18 cellular contexts compared by ENCODE assay signal in the genomic region with DNA sequence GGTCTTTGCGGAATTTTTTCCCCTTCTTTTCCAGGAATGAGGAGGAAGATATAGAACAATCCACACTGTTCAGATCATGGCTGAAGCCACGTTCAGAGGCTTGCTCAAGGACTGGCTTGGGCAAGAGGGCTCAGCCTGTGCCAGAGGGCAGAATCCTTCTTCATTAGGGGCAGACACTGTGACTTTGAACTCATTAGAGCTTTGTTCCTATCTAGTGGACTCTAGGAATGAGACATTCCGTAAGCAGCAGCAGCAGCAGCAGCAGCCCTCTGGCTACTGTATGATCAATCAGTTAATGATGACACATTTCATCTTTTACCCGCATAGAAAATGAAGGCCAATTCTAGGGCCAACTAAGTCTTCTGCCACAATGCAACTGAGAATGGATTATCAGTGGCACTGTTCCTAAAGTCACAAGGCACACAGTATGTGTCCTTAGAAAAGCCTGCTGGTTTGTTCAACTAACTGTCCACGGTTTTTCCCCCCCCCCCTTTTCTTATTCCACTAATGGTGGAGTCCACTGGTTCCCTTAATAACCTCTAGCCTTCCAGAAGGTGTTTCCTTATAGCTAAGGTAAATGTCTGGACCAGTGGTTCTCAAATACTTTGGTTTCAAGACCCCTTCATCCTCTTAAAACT. TPM values are rescaled to one million over a fixed set of nuclear protein-coding genes. Genes with fewer than 3 reads are reported as not detected.
DNase-seq lines count a peak whose midpoint lies in the region; ATAC-seq lines count a peak whose summit lies in the region.
"Had no signal": no experiment of that assay in that cellular context is flagged by ENCODE, and none has a peak within 500 bp of the region (broad histone marks: within the 10 kb centered on the region; RNA-seq: fewer than 3 reads in every experiment).

No MANE protein-coding gene starts in this region.

- WGBS in mesenchymal stem cell, result 96% methylated on average over 5 of the region's 5 CpGs

- no peak overlapping the region for H3K18ac ChIP-seq in mesenchymal stem cell (ENCODE audit: low read depth in 1 of 2, low read length in 2 of 2)

- H3K4me3 Mint-ChIP-seq in activated naive CD4-positive, alpha-beta T cell treated with anti-CD3 and anti-CD28 coated beads, Interleukin-2, amount 50 U/mL, for 24 hours, result peak overlapping the region; percentile 96
- H3K4me3 Mint-ChIP-seq in activated naive CD4-positive, alpha-beta T cell treated with anti-CD3 and anti-CD28 coated beads for 36 hours, result no peak overlapping the region
- peak overlapping the region; percentile 96 for H3K4me3 Mint-ChIP-seq in activated T-helper 1 cell treated with anti-CD3 and anti-CD28 coated beads, Interleukin-12 subunit alpha, Interleukin-12 subunit beta, Interleukin-2, Interleukin-4 antibody, amounts not matched to agents 30 ng/mL and 10 ng/mL and 1 ng/mL, durations not matched to agents 14 hours and 24 hours and 36 hours
- peak overlapping the region; percentile 94 to 95 for H3K4me3 Mint-ChIP-seq in stimulated activated naive B cell treated with anti-CD40 and anti-IgM and Interleukin-4, amounts not matched to agents 10 μg/mL and 1 μg/mL and 100 μg/mL, for 72 hours

- no peak overlapping the region for H2BK15ac ChIP-seq in mesenchymal stem cell (ENCODE audit: low read depth, poor library complexity, severe bottlenecking)

- no peaks in the 10 kb centered on the region for H3K36me3 ChIP-seq in mesenchymal stem cell (ENCODE audit: control insufficient read depth in 1 of 2, insufficient read depth in 2 of 2, low read depth in 1 of 2, low read length in 2 of 2)
- H3K36me3 ChIP-seq: brain microvascular endothelial cell had no signal

- H3K9me3 ChIP-seq in mesenchymal stem cell (ENCODE audit: control insufficient read depth, low read length), result no peaks in the 10 kb centered on the region
- H3K9me3 ChIP-seq: psoas muscle had no signal

- H3K27ac ChIP-seq in mesenchymal stem cell (ENCODE audit: low read length, poor library complexity, severe bottlenecking), result no peak overlapping the region
- H3K27ac ChIP-seq: brain microvascular endothelial cell, epithelial cell of prostate, psoas muscle had no signal

- H3K9me3 Mint-ChIP-seq in activated naive CD4-positive, alpha-beta T cell treated with anti-CD3 and anti-CD28 coated beads, Interleukin-2, amount 50 U/mL, for 24 hours, result no peaks in the 10 kb centered on the region
- no peaks in the 10 kb centered on the region for H3K9me3 Mint-ChIP-seq in activated naive CD4-positive, alpha-beta T cell treated with anti-CD3 and anti-CD28 coated beads for 36 hours
- no peaks in the 10 kb centered on the region for H3K9me3 Mint-ChIP-seq in activated T-helper 1 cell treated with anti-CD3 and anti-CD28 coated beads, Interleukin-12 subunit alpha, Interleukin-12 subunit beta, Interleukin-2, Interleukin-4 antibody, amounts not matched to agents 30 ng/mL and 10 ng/mL and 1 ng/mL, durations not matched to agents 14 hours and 24 hours and 36 hours
- H3K9me3 Mint-ChIP-seq in stimulated activated naive B cell treated with anti-CD40 and anti-IgM and Interleukin-4, amounts not matched to agents 10 μg/mL and 1 μg/mL and 100 μg/mL, for 72 hours, result no peaks in the 10 kb centered on the region
- H3K9me3 Mint-ChIP-seq: CD8-positive, alpha-beta T cell had no signal

- H3K14ac ChIP-seq in mesenchymal stem cell (ENCODE audit: low read length in 2 of 2), result no peak overlapping the region

- no peaks in the 10 kb centered on the region for H3K79me1 ChIP-seq in mesenchymal stem cell (replicated peaks; ENCODE audit: low read length, poor library complexity, severe bottlenecking)

- no peak overlapping the region for H3K27ac Mint-ChIP-seq in activated naive CD4-positive, alpha-beta T cell treated with anti-CD3 and anti-CD28 coated beads, Interleukin-2, amount 50 U/mL, for 24 hours
- no peak overlapping the region for H3K27ac Mint-ChIP-seq in activated naive CD4-positive, alpha-beta T cell treated with anti-CD3 and anti-CD28 coated beads for 36 hours
- no peak overlapping the region for H3K27ac Mint-ChIP-seq in activated T-helper 1 cell treated with anti-CD3 and anti-CD28 coated beads, Interleukin-12 subunit alpha, Interleukin-12 subunit beta, Interleukin-2, Interleukin-4 antibody, amounts not matched to agents 30 ng/mL and 10 ng/mL and 1 ng/mL, durations not matched to agents 14 hours and 24 hours and 36 hours
- H3K27ac Mint-ChIP-seq in stimulated activated naive B cell treated with anti-CD40 and anti-IgM and Interleukin-4, amounts not matched to agents 10 μg/mL and 1 μg/mL and 100 μg/mL, for 72 hours, result peak overlapping the region; percentile 93

- no peak overlapping the region for H2BK5ac ChIP-seq in mesenchymal stem cell (ENCODE audit: low read depth, low read length, poor library complexity, severe bottlenecking)

- no peak overlapping the region for H3K9ac ChIP-seq in mesenchymal stem cell (ENCODE audit: low read length)

- H2AFZ ChIP-seq in mesenchymal stem cell (ENCODE audit: low read depth, low read length), result no peak overlapping the region

- H4K8ac ChIP-seq in mesenchymal stem cell (ENCODE audit: low read length), result peak overlapping the region; percentile 14

- H3K36me3 Mint-ChIP-seq in activated naive CD4-positive, alpha-beta T cell treated with anti-CD3 and anti-CD28 coated beads, Interleukin-2, amount 50 U/mL, for 24 hours, result peaks cover 16% of the 10 kb centered on the region
- peaks cover 6% of the 10 kb centered on the region for H3K36me3 Mint-ChIP-seq in activated naive CD4-positive, alpha-beta T cell treated with anti-CD3 and anti-CD28 coated beads for 36 hours (ENCODE audit: low read depth)
- peaks cover 17% of the 10 kb centered on the region for H3K36me3 Mint-ChIP-seq in activated T-helper 1 cell treated with anti-CD3 and anti-CD28 coated beads, Interleukin-12 subunit alpha, Interleukin-12 subunit beta, Interleukin-2, Interleukin-4 antibody, amounts not matched to agents 30 ng/mL and 10 ng/mL and 1 ng/mL, durations not matched to agents 14 hours and 24 hours and 36 hours (ENCODE audit: low read depth)
- H3K36me3 Mint-ChIP-seq in stimulated activated naive B cell treated with anti-CD40 and anti-IgM and Interleukin-4, amounts not matched to agents 10 μg/mL and 1 μg/mL and 100 μg/mL, for 72 hours, result peaks cover 16 to 19% of the 10 kb centered on the region in 2 donors

- H2BK120ac ChIP-seq in mesenchymal stem cell (ENCODE audit: low read depth, low read length), result no peak overlapping the region

- no peak overlapping the region for H4K91ac ChIP-seq in mesenchymal stem cell (ENCODE audit: low read length)

- no peak overlapping the region for H3K4me3 ChIP-seq in mesenchymal stem cell (ENCODE audit: insufficient read depth in 1 of 2, low read depth in 1 of 2, low read length in 2 of 2)

- DNase-seq in activated naive CD4-positive, alpha-beta T cell treated with anti-CD3 and anti-CD28 coated beads for 36 hours, result no peak
- DNase-seq in activated T-helper 1 cell treated with anti-CD3 and anti-CD28 coated beads, Interleukin-12 subunit alpha, Interleukin-12 subunit beta, Interleukin-2, Interleukin-4 antibody, amounts not matched to agents 30 ng/mL and 10 ng/mL and 1 ng/mL, durations not matched to agents 14 hours and 24 hours and 36 hours (ENCODE audit: low spot score), result no peak
- DNase-seq in mesenchymal stem cell, result no peak
- DNase-seq in stimulated activated naive B cell treated with anti-CD40 and anti-IgM and Interleukin-4, amounts not matched to agents 10 μg/mL and 1 μg/mL and 100 μg/mL, for 72 hours, result no peak
- no peak for DNase-seq in NCI-H128 (lab: John Stamatoyannopoulos, UW; ENCODE audit: unreplicated experiment)
- DNase-seq: activated CD4-positive, CD25-positive, alpha-beta regulatory T cell; activated CD8-positive, alpha-beta memory T cell treated with anti-CD3 and anti-CD28 coated beads, Interleukin-2, amount 10 ng/mL, durations not matched to agents 7 days and 5 days; brain microvascular endothelial cell; CD8-positive, alpha-beta T cell; NCI-H146; NCI-H226; psoas muscle; stimulated activated naive CD4-positive, alpha-beta T cell treated with Interleukin-2 at 50 U/mL for 16 hours; SW 1271 had no signal

- peaks cover 24% of the 10 kb centered on the region for H3K4me1 Mint-ChIP-seq in activated naive CD4-positive, alpha-beta T cell treated with anti-CD3 and anti-CD28 coated beads, Interleukin-2, amount 50 U/mL, for 24 hours
- peaks cover 28% of the 10 kb centered on the region for H3K4me1 Mint-ChIP-seq in activated naive CD4-positive, alpha-beta T cell treated with anti-CD3 and anti-CD28 coated beads for 36 hours (ENCODE audit: low read depth)
- H3K4me1 Mint-ChIP-seq in activated T-helper 1 cell treated with anti-CD3 and anti-CD28 coated beads, Interleukin-12 subunit alpha, Interleukin-12 subunit beta, Interleukin-2, Interleukin-4 antibody, amounts not matched to agents 30 ng/mL and 10 ng/mL and 1 ng/mL, durations not matched to agents 14 hours and 24 hours and 36 hours (ENCODE audit: low read depth), result peaks cover 40% of the 10 kb centered on the region
- peaks cover 27 to 47% of the 10 kb centered on the region in 2 donors for H3K4me1 Mint-ChIP-seq in stimulated activated naive B cell treated with anti-CD40 and anti-IgM and Interleukin-4, amounts not matched to agents 10 μg/mL and 1 μg/mL and 100 μg/mL, for 72 hours

- H3K27me3 ChIP-seq in mesenchymal stem cell (ENCODE audit: control insufficient read depth in 1 of 2, insufficient read depth in 1 of 2, low read length in 2 of 2), result no peaks in the 10 kb centered on the region
- H3K27me3 ChIP-seq: brain microvascular endothelial cell had no signal

- intact Hi-C loops in activated naive CD4-positive, alpha-beta T cell treated with anti-CD3 and anti-CD28 coated beads for 36 hours (cut with micrococcal nuclease), result no loop called here
- intact Hi-C loops in activated T-helper 1 cell treated with anti-CD3 and anti-CD28 coated beads, Interleukin-12 subunit alpha, Interleukin-12 subunit beta, Interleukin-2, Interleukin-4 antibody, amounts not matched to agents 30 ng/mL and 10 ng/mL and 1 ng/mL, durations not matched to agents 14 hours and 24 hours and 36 hours (cut with micrococcal nuclease), result loop anchor here (1.0 to 10.0 kb wide), 2 partner anchors 10 to 417 kb away; no protein-coding TSS in a partner anchor

- H3K4me1 ChIP-seq in mesenchymal stem cell (ENCODE audit: control insufficient read depth, insufficient read depth, low read depth, low read length), result peaks cover 2% of the 10 kb centered on the region

- no peak overlapping the region for H3K4me2 ChIP-seq in mesenchymal stem cell (ENCODE audit: low read length, poor library complexity, severe bottlenecking)

- ATAC-seq in stimulated activated naive B cell treated with anti-CD40 and anti-IgM and Interleukin-4, amounts not matched to agents 10 μg/mL and 1 μg/mL and 100 μg/mL, for 72 hours (replicated peaks), result no peak
- ATAC-seq in HG03457 (IDR thresholded peaks at IDR 0.05; ENCODE audit: unreplicated experiment) (no peak), GM19035 (IDR thresholded peaks at IDR 0.05; ENCODE audit: unreplicated experiment) (no peak)
- ATAC-seq: activated CD8-positive, alpha-beta memory T cell treated with anti-CD3 and anti-CD28 coated beads, Interleukin-2, amount 10 ng/mL, durations not matched to agents 7 days and 5 days; CD8-positive, alpha-beta T cell; psoas muscle had no signal

- no peak overlapping the region for H2AK5ac ChIP-seq in mesenchymal stem cell (ENCODE audit: low read length, severe bottlenecking)

- H2BK12ac ChIP-seq in mesenchymal stem cell (ENCODE audit: low read length in 2 of 2), result no peak overlapping the region

- H3K4ac ChIP-seq in mesenchymal stem cell (ENCODE audit: low read depth in 1 of 2, low read length in 2 of 2), result no peak overlapping the region

- CTCF ChIA-PET in activated naive CD4-positive, alpha-beta T cell treated with anti-CD3 and anti-CD28 coated beads for 36 hours (lab: Charles Lee), result no interaction called here

- no peak overlapping the region for H3K23ac ChIP-seq in mesenchymal stem cell (ENCODE audit: low read length in 2 of 2)

- no peaks in the 10 kb centered on the region for H3K27me3 Mint-ChIP-seq in activated naive CD4-positive, alpha-beta T cell treated with anti-CD3 and anti-CD28 coated beads, Interleukin-2, amount 50 U/mL, for 24 hours
- no peaks in the 10 kb centered on the region for H3K27me3 Mint-ChIP-seq in activated naive CD4-positive, alpha-beta T cell treated with anti-CD3 and anti-CD28 coated beads for 36 hours (ENCODE audit: low read depth)
- peaks cover 10% of the 10 kb centered on the region for H3K27me3 Mint-ChIP-seq in activated T-helper 1 cell treated with anti-CD3 and anti-CD28 coated beads, Interleukin-12 subunit alpha, Interleukin-12 subunit beta, Interleukin-2, Interleukin-4 antibody, amounts not matched to agents 30 ng/mL and 10 ng/mL and 1 ng/mL, durations not matched to agents 14 hours and 24 hours and 36 hours (ENCODE audit: insufficient read depth)
- H3K27me3 Mint-ChIP-seq in stimulated activated naive B cell treated with anti-CD40 and anti-IgM and Interleukin-4, amounts not matched to agents 10 μg/mL and 1 μg/mL and 100 μg/mL, for 72 hours, result no peaks in the 10 kb centered on the region
- H3K27me3 Mint-ChIP-seq: activated CD8-positive, alpha-beta memory T cell treated with anti-CD3 and anti-CD28 coated beads, Interleukin-2, amount 10 ng/mL, durations not matched to agents 7 days and 5 days had no signal

RNA-seq across cellular contexts. Expression of gene RAB8B, which starts 1.7 kb away (rescaled TPM):
- 10 to 100 TPM; 91.5 to 93.1 TPM for total RNA-seq in activated naive CD4-positive, alpha-beta T cell treated with anti-CD3 and anti-CD28 coated beads for 36 hours
- 135 and 149 TPM in 2 replicates for total RNA-seq in activated T-helper 1 cell treated with anti-CD3 and anti-CD28 coated beads, Interleukin-12 subunit alpha, Interleukin-12 subunit beta, Interleukin-2, Interleukin-4 antibody, amounts not matched to agents 30 ng/mL and 10 ng/mL and 1 ng/mL, durations not matched to agents 14 hours and 24 hours and 36 hours
- polyA plus RNA-seq in mesenchymal stem cell (2013, experiment 1 of 2), result 63.1 TPM
- 60.0 TPM for polyA plus RNA-seq in mesenchymal stem cell (2013, experiment 2 of 2)

RNA-seq across cellular contexts. Expression of gene RPS27L, which starts 30.4 kb away (rescaled TPM):
- total RNA-seq in activated naive CD4-positive, alpha-beta T cell treated with anti-CD3 and anti-CD28 coated beads for 36 hours, result 100 to 1,000 TPM; 220 to 222 TPM
- 163 and 164 TPM in 2 replicates for total RNA-seq in activated T-helper 1 cell treated with anti-CD3 and anti-CD28 coated beads, Interleukin-12 subunit alpha, Interleukin-12 subunit beta, Interleukin-2, Interleukin-4 antibody, amounts not matched to agents 30 ng/mL and 10 ng/mL and 1 ng/mL, durations not matched to agents 14 hours and 24 hours and 36 hours
- 252 TPM for polyA plus RNA-seq in mesenchymal stem cell (2013, experiment 1 of 2)
- polyA plus RNA-seq in mesenchymal stem cell (2013, experiment 2 of 2), result 272 TPM
